In the genomic region with DNA sequence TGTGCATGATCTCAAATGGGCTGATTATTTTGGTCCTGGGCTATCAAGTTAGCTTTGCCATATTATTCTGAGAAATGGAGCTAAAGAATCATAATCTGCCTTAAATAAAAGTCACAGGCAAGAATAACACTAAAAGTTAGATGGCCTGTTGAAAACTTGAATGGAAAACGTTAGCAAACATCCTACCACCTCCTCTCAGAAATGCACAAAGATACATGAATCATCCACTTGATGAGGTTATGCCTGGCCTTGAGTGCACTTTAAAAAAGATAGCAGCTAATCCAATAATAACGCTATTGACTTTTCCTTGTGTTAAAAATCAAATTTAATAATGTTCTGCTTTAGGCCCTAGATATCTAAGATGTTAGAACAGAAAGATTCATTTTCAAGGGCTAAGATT, we compare ENCODE assay signal across 5 cellular contexts.
"Had no signal": no experiment of that assay in that cellular context is flagged by ENCODE, and none has a peak within 500 bp of the region (broad histone marks: within the 10 kb centered on the region; RNA-seq: fewer than 3 reads in every experiment).

No MANE protein-coding gene starts in this region.

- ATAC-seq: GM23338, K562 had no signal

- DNase-seq: H9, HCEC 1CT, IMR-90 had no signal

- H3K4me3 ChIP-seq: GM23338, K562 had no signal
